Comparison of ENCODE assay signal across 12 cellular contexts in the genomic region with DNA sequence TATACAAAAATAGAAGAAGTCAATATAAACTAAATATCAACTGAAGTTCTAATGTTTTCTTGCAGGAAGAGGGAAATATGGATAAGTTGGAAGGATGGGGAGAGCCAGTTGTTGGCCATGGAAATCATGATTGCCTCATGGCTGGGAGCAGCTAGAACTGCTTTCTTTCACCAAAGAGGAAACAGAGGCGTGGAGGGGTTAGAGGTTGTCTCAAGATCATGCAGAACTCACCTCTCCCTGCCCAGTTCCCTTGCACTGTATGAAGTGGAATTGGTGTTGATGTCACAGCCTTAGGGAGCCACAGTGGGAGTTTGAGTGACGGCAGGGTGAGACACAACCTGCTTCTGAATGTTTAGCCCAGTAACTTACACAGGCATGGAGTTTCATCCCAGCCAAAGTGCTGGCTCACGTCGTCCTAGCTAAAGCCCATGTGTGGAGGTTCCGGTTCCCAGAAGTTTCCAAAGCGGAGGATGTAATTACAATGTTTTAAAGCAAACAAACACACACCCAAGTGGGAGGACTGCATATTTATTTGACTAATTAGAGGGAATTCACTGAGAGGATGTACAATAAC.
DNase-seq lines count a peak whose midpoint lies in the region; ATAC-seq and TF ChIP-seq lines count a peak whose summit lies in the region.
"Had no signal": no experiment of that assay in that cellular context is flagged by ENCODE, and none has a peak within 500 bp of the region (broad histone marks: within the 10 kb centered on the region; RNA-seq: fewer than 3 reads in every experiment).

No MANE protein-coding gene starts in this region.

- H2AFZ ChIP-seq in neural progenitor cell (replicated peaks), result no peak overlapping the region

- H3K36me3 ChIP-seq in left ventricle myocardium inferior (no peaks in the 10 kb centered on the region), gastrocnemius medialis (no peaks in the 10 kb centered on the region), neural progenitor cell (no peaks in the 10 kb centered on the region), prostate gland (no peaks in the 10 kb centered on the region)

- DNase-seq in Daoy (ENCODE audit: low read depth), result peak; percentile 33
- DNase-seq in amniotic epithelial cell (ENCODE audit: low read depth), result peak; percentile 31
- peak; percentile 44 for DNase-seq in left ventricle myocardium inferior
- peak; percentile 32 to 53 for DNase-seq in gastrocnemius medialis
- no peak for DNase-seq in neural progenitor cell (ENCODE audit: low spot score)
- no peak for DNase-seq in SKM-1 treated with dmso at 0.1 percent for 144 hours (lab: John Stamatoyannopoulos, UW; ENCODE audit: unreplicated experiment)
- no peak for DNase-seq in prostate gland (ENCODE audit: low spot score)
- no peak for DNase-seq in activated T-helper 1 cell treated with anti-CD3 and anti-CD28 coated beads, Interleukin-12 subunit alpha, Interleukin-12 subunit beta, Interleukin-2, Interleukin-4 antibody, amounts not matched to agents 30 ng/mL and 10 ng/mL and 1 ng/mL, durations not matched to agents 14 hours and 24 hours and 36 hours (ENCODE audit: low spot score)
- DNase-seq: activated CD8-positive, alpha-beta memory T cell treated with anti-CD3 and anti-CD28 coated beads, Interleukin-2, amount 50 U/mL, for 48 hours; NCI-H345; SIG-M5 had no signal

- in situ Hi-C loops in gastrocnemius medialis (cut with MboI; ENCODE audit: low sequenced_read_pairs in 4 of 4), result no loop called here

- no peaks in the 10 kb centered on the region for H3K9me3 ChIP-seq in left ventricle myocardium inferior (replicated peaks)
- H3K9me3 ChIP-seq in gastrocnemius medialis, result no peaks in the 10 kb centered on the region
- no peaks in the 10 kb centered on the region for H3K9me3 ChIP-seq in neural progenitor cell (ENCODE audit: low read depth)
- H3K9me3 ChIP-seq in prostate gland, result no peaks in the 10 kb centered on the region

- TF ChIP-seq POLR2A in gastrocnemius medialis (IDR thresholded peaks at IDR 0.05) (no peak), prostate gland (IDR thresholded peaks at IDR 0.05) (no peak)

- intact Hi-C loops in left ventricle myocardium inferior (cut with micrococcal nuclease) (no loop called here), gastrocnemius medialis (cut with DNase I; ENCODE audit: low total_unique reads) (loop anchor here (5.0 kb wide), 1 partner anchor 40 kb away; no protein-coding TSS in a partner anchor), prostate gland (cut with DNase I) (no loop called here)
- intact Hi-C loops in activated T-helper 1 cell treated with anti-CD3 and anti-CD28 coated beads, Interleukin-12 subunit alpha, Interleukin-12 subunit beta, Interleukin-2, Interleukin-4 antibody, amounts not matched to agents 30 ng/mL and 10 ng/mL and 1 ng/mL, durations not matched to agents 14 hours and 24 hours and 36 hours (cut with micrococcal nuclease), result no loop called here

- no peaks in the 10 kb centered on the region for H3K36me3 Mint-ChIP-seq in neural progenitor cell
- no peaks in the 10 kb centered on the region for H3K36me3 Mint-ChIP-seq in activated T-helper 1 cell treated with anti-CD3 and anti-CD28 coated beads, Interleukin-12 subunit alpha, Interleukin-12 subunit beta, Interleukin-2, Interleukin-4 antibody, amounts not matched to agents 30 ng/mL and 10 ng/mL and 1 ng/mL, durations not matched to agents 14 hours and 24 hours and 36 hours (ENCODE audit: low read depth)

- peak; percentile 47 to 68 for ATAC-seq in gastrocnemius medialis

- no peak overlapping the region for H3K9ac ChIP-seq in neural progenitor cell

- H3K4me2 ChIP-seq in neural progenitor cell, result no peak overlapping the region

- H3K27me3 ChIP-seq in left ventricle myocardium inferior (ENCODE audit: low read depth), result peaks cover 4% of the 10 kb centered on the region
- no peaks in the 10 kb centered on the region for H3K27me3 ChIP-seq in gastrocnemius medialis
- H3K27me3 ChIP-seq in neural progenitor cell, result no peaks in the 10 kb centered on the region
- H3K27me3 ChIP-seq in prostate gland (replicated peaks; ENCODE audit: insufficient read depth), result no peaks in the 10 kb centered on the region

- peak overlapping the region; percentile 72 for H3K27ac ChIP-seq in left ventricle myocardium inferior (replicated peaks)
- peak overlapping the region in 3 of 4 donors; percentile 4 to 51 (median 36) for H3K27ac ChIP-seq in gastrocnemius medialis
- no peak overlapping the region for H3K27ac ChIP-seq in neural progenitor cell
- H3K27ac ChIP-seq in prostate gland, result no peak overlapping the region
- H3K27ac ChIP-seq: VCaP had no signal

- no peaks in the 10 kb centered on the region for H4K20me1 ChIP-seq in neural progenitor cell (ENCODE audit: low read depth)

- no peak overlapping the region for H3K27ac Mint-ChIP-seq in neural progenitor cell
- H3K27ac Mint-ChIP-seq in activated T-helper 1 cell treated with anti-CD3 and anti-CD28 coated beads, Interleukin-12 subunit alpha, Interleukin-12 subunit beta, Interleukin-2, Interleukin-4 antibody, amounts not matched to agents 30 ng/mL and 10 ng/mL and 1 ng/mL, durations not matched to agents 14 hours and 24 hours and 36 hours, result no peak overlapping the region

- H3K4me3 ChIP-seq in left ventricle myocardium inferior (no peak overlapping the region), gastrocnemius medialis (no peak overlapping the region), neural progenitor cell (no peak overlapping the region), prostate gland (no peak overlapping the region)

- H3K4me1 ChIP-seq in left ventricle myocardium inferior, result peaks cover 53% of the 10 kb centered on the region
- peaks cover 8 to 9% of the 10 kb centered on the region in 2 donors for H3K4me1 ChIP-seq in gastrocnemius medialis
- H3K4me1 ChIP-seq in neural progenitor cell, result no peaks in the 10 kb centered on the region
- H3K4me1 ChIP-seq in prostate gland (replicated peaks), result no peaks in the 10 kb centered on the region

- no peak overlapping the region for H3K4me3 Mint-ChIP-seq in neural progenitor cell
- no peak overlapping the region for H3K4me3 Mint-ChIP-seq in activated T-helper 1 cell treated with anti-CD3 and anti-CD28 coated beads, Interleukin-12 subunit alpha, Interleukin-12 subunit beta, Interleukin-2, Interleukin-4 antibody, amounts not matched to agents 30 ng/mL and 10 ng/mL and 1 ng/mL, durations not matched to agents 14 hours and 24 hours and 36 hours

- peaks cover 21% of the 10 kb centered on the region for H3K4me1 Mint-ChIP-seq in neural progenitor cell
- H3K4me1 Mint-ChIP-seq in activated T-helper 1 cell treated with anti-CD3 and anti-CD28 coated beads, Interleukin-12 subunit alpha, Interleukin-12 subunit beta, Interleukin-2, Interleukin-4 antibody, amounts not matched to agents 30 ng/mL and 10 ng/mL and 1 ng/mL, durations not matched to agents 14 hours and 24 hours and 36 hours (ENCODE audit: low read depth), result no peaks in the 10 kb centered on the region

- H3K79me2 ChIP-seq in neural progenitor cell (ENCODE audit: low read depth), result no peaks in the 10 kb centered on the region

- no peak for TF ChIP-seq CTCF in left ventricle myocardium inferior (IDR thresholded peaks at IDR 0.05; ENCODE audit: borderline replicate concordance)
- no peak for TF ChIP-seq CTCF in gastrocnemius medialis (IDR thresholded peaks at IDR 0.05 in 4 of 5, conservative IDR thresholded peaks at IDR 0.05 in 1 of 5)
- no peak for TF ChIP-seq CTCF in neural progenitor cell (IDR thresholded peaks at IDR 0.05)
- no peak for TF ChIP-seq CTCF in prostate gland (IDR thresholded peaks at IDR 0.05)

- peaks cover 10% of the 10 kb centered on the region for H3K27me3 Mint-ChIP-seq in neural progenitor cell (ENCODE audit: insufficient read depth, low read depth)
- no peaks in the 10 kb centered on the region for H3K27me3 Mint-ChIP-seq in activated T-helper 1 cell treated with anti-CD3 and anti-CD28 coated beads, Interleukin-12 subunit alpha, Interleukin-12 subunit beta, Interleukin-2, Interleukin-4 antibody, amounts not matched to agents 30 ng/mL and 10 ng/mL and 1 ng/mL, durations not matched to agents 14 hours and 24 hours and 36 hours (ENCODE audit: insufficient read depth)

- H3F3A ChIP-seq in neural progenitor cell (ENCODE audit: low read depth), result no peaks in the 10 kb centered on the region

- 37% methylated on average over 6 of the region's 6 CpGs for WGBS in prostate gland

- H3K9me3 Mint-ChIP-seq in neural progenitor cell, result no peaks in the 10 kb centered on the region
- no peaks in the 10 kb centered on the region for H3K9me3 Mint-ChIP-seq in activated T-helper 1 cell treated with anti-CD3 and anti-CD28 coated beads, Interleukin-12 subunit alpha, Interleukin-12 subunit beta, Interleukin-2, Interleukin-4 antibody, amounts not matched to agents 30 ng/mL and 10 ng/mL and 1 ng/mL, durations not matched to agents 14 hours and 24 hours and 36 hours

Comparison
In these comparisons a context has a peak if more than half of its experiments do, and no peak if none do; other contexts are left out.
1. DNase-seq: peak in Daoy (single experiment), amniotic epithelial cell (single experiment), left ventricle myocardium inferior (single experiment) and gastrocnemius medialis (2 of 2); none in neural progenitor cell (single experiment), SKM-1 treated with dmso at 0.1 percent for 144 hours (single experiment), prostate gland (single experiment) and activated T-helper 1 cell treated with anti-CD3 and anti-CD28 coated beads, Interleukin-12 subunit alpha, Interleukin-12 subunit beta, Interleukin-2, Interleukin-4 antibody, amounts not matched to agents 30 ng/mL and 10 ng/mL and 1 ng/mL, durations not matched to agents 14 hours and 24 hours and 36 hours (single experiment).
2. H3K27ac ChIP-seq: peak in left ventricle myocardium inferior (single experiment) and gastrocnemius medialis (3 of 4); none in neural progenitor cell (single experiment) and prostate gland (0 of 2).